ENCODE assay signal across 12 cellular contexts in the genomic region with DNA sequence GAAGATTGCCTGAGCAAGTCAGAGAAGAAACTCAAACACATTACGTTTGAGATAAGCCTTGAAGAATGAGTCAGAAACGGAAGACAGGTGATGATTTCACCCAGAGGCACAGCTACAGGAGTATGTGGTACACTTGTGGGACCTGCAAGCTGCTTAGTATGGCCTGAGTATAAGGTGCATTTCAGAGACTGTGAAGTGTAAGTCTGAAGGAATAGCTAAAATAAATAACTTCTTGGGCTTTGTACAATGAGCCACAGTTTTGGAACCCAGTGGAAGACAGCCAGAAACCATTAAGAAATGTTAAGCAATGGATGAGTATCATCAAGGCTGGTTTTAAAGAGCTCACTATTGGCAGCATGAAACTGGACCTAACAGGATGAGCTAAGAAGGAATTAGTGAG.
A peak's percentile ranks its signal among the peaks of the same experiment; 100 is the strongest.
DNase-seq lines count a peak whose midpoint lies in the region; ATAC-seq and TF ChIP-seq lines count a peak whose summit lies in the region.
"Had no signal": no experiment of that assay in that cellular context is flagged by ENCODE, and none has a peak within 500 bp of the region (broad histone marks: within the 10 kb centered on the region; RNA-seq: fewer than 3 reads in every experiment).

No MANE protein-coding gene starts in this region.

- CTCF ChIA-PET in A673 (lab: Charles Lee): no interaction called here

- TF ChIP-seq CTCF in cardiac fibroblast (IDR thresholded peaks at IDR 0.05; ENCODE audit: low read depth, low read length) (no peak), lung (IDR thresholded peaks at IDR 0.05; ENCODE audit: control extremely low read depth, extremely low read depth) (no peak), A673 (conservative IDR thresholded peaks at IDR 0.05; ENCODE audit: low read depth, low read length) (no peak)

- no peaks in the 10 kb centered on the region for H3K4me1 ChIP-seq in lung (ENCODE audit: control insufficient read depth in 2 of 2, insufficient read depth in 2 of 2, low read length in 2 of 2)
- peaks cover 4% of the 10 kb centered on the region for H3K4me1 ChIP-seq in A673 (ENCODE audit: insufficient read depth, low read length, poor library complexity, severe bottlenecking)
- H3K4me1 ChIP-seq: parathyroid adenoma had no signal

- DNase-seq in DMS53 (lab: John Stamatoyannopoulos, UW) (peak; percentile 44), cardiac fibroblast (ENCODE audit: low read depth in 2 of 2) (peak; percentile 59 to 90), lung (ENCODE audit: low spot score) (no peak), cortex of kidney (lab: John Stamatoyannopoulos, UW) (no peak), A673 (ENCODE audit: low spot score) (no peak), NCI-H2171 treated with DMSO at 0.1 percent for 48 hours (lab: John Stamatoyannopoulos, UW) (no peak)
- DNase-seq: activated CD4-positive, alpha-beta memory T cell treated with anti-CD3 and anti-CD28 coated beads, Interleukin-2, amount 10 ng/mL, durations not matched to agents 7 days and 5 days; mesendoderm had no signal

- intact Hi-C loops in A673 (cut with micrococcal nuclease; ENCODE audit: unreplicated experiment): no loop called here

- POLR2A ChIA-PET in A673 (lab: Charles Lee; ENCODE audit: low non-redundant PET): no interaction called here

- H3K27me3 ChIP-seq in lung (ENCODE audit: control insufficient read depth, insufficient read depth) (no peaks in the 10 kb centered on the region), A673 (replicated peaks; ENCODE audit: insufficient read depth, low read depth, low read length, poor library complexity) (no peaks in the 10 kb centered on the region)

- BruUV-seq in A673 (replicated peaks; lab: Mats Ljungman, UMichigan): no TSS peak

- no peak overlapping the region for H3K27ac ChIP-seq in lung (ENCODE audit: low read depth in 1 of 2, low read length in 1 of 2)
- H3K27ac ChIP-seq in A673 (ENCODE audit: low read depth, low read length, poor library complexity, severe bottlenecking): no peak overlapping the region
- H3K27ac ChIP-seq: KMS-11, parathyroid adenoma had no signal

- H3K36me3 ChIP-seq in lung (ENCODE audit: control insufficient read depth in 2 of 2, insufficient read depth in 2 of 2, low read length in 2 of 2) (no peaks in the 10 kb centered on the region), A673 (ENCODE audit: insufficient read depth, low read length, poor library complexity, severe bottlenecking) (no peaks in the 10 kb centered on the region)

- no peaks in the 10 kb centered on the region for H3K9me3 ChIP-seq in lung (ENCODE audit: control insufficient read depth in 2 of 2, insufficient read depth in 1 of 2, low read length in 1 of 2)
- H3K9me3 ChIP-seq in A673 (ENCODE audit: low read depth, low read length, poor library complexity, severe bottlenecking): peaks cover 11% of the 10 kb centered on the region

- 69 to 82% methylated on average over 2 of the region's 2 CpGs for WGBS in lung, 2 donors

- H3K4me3 ChIP-seq in cardiac fibroblast (replicated peaks in 1 of 2; ENCODE audit: low read depth in 2 of 2, low read length in 2 of 2) (no peak overlapping the region), lung (no peak overlapping the region), A673 (ENCODE audit: low read depth, low read length, poor library complexity, severe bottlenecking) (no peak overlapping the region)

- ATAC-seq in HG02938 (IDR thresholded peaks at IDR 0.05; ENCODE audit: unreplicated experiment) (peak; percentile 69), lung (ENCODE audit: insufficient read depth, low FRiP score) (peak; percentile 86), GM19395 (IDR thresholded peaks at IDR 0.05; ENCODE audit: unreplicated experiment) (no peak)

Comparison
In these comparisons a context has a peak if more than half of its experiments do, and no peak if none do; other contexts are left out.
1. DNase-seq: peak in DMS53 (single experiment) and cardiac fibroblast (2 of 2); none in lung (single experiment), cortex of kidney (single experiment), A673 (single experiment) and NCI-H2171 treated with DMSO at 0.1 percent for 48 hours (single experiment).